ENCODE assay signal across 9 cellular contexts in genomic region chr17:7309628-7310027, GRCh38. TPM values are rescaled to one million over a fixed set of nuclear protein-coding genes. Genes with fewer than 3 reads are reported as not detected.
DNase-seq lines count a peak whose midpoint lies in the region; ATAC-seq lines count a peak whose summit lies in the region.
"Had no signal": no experiment of that assay in that cellular context is flagged by ENCODE, and none has a peak within 500 bp of the region (broad histone marks: within the 10 kb centered on the region; RNA-seq: fewer than 3 reads in every experiment).

No MANE protein-coding gene starts in this region.

- H3K27ac ChIP-seq in iPS-18a (ENCODE audit: low read length) (no peak overlapping the region), stomach smooth muscle (ENCODE audit: low read length) (peak overlapping the region; percentile 95)

- H3K4me3 ChIP-seq in iPS-18a (ENCODE audit: low read length) (peak overlapping the region; percentile 94), stomach smooth muscle (ENCODE audit: low read length in 2 of 2) (no peak overlapping the region)

- peak overlapping the region; percentile 96 for H3K27ac Mint-ChIP-seq in activated naive CD4-positive, alpha-beta T cell treated with anti-CD3 and anti-CD28 coated beads for 36 hours
- H3K27ac Mint-ChIP-seq in activated T-cell treated with anti-CD3 and anti-CD28 coated beads, Interleukin-2, amount 50 U/mL, for 72 hours = peak overlapping the region; percentile 81

- CTCF ChIA-PET in activated naive CD4-positive, alpha-beta T cell treated with anti-CD3 and anti-CD28 coated beads for 36 hours (lab: Charles Lee) = interaction anchor here (1.0 to 1.5 kb wide), 5 partner anchors 11 to 47 kb away, joined by 3 to 4 read pairs (median 3); partner anchors contain the start of gene ACAP1

- H3K36me3 ChIP-seq in iPS-18a (ENCODE audit: control insufficient read depth, low read depth, low read length) = peaks cover 47% of the 10 kb centered on the region
- peaks cover 39 to 43% of the 10 kb centered on the region in 2 donors for H3K36me3 ChIP-seq in stomach smooth muscle (ENCODE audit: control insufficient read depth in 2 of 2, insufficient read depth in 2 of 2, low read length in 2 of 2)

- H3K9me3 Mint-ChIP-seq in activated naive CD4-positive, alpha-beta T cell treated with anti-CD3 and anti-CD28 coated beads for 36 hours = no peaks in the 10 kb centered on the region
- H3K9me3 Mint-ChIP-seq in activated T-cell treated with anti-CD3 and anti-CD28 coated beads, Interleukin-2, amount 50 U/mL, for 72 hours = no peaks in the 10 kb centered on the region

- H3K4me3 Mint-ChIP-seq in activated naive CD4-positive, alpha-beta T cell treated with anti-CD3 and anti-CD28 coated beads for 36 hours = peak overlapping the region; percentile 78
- peak overlapping the region; percentile 85 to 94 for H3K4me3 Mint-ChIP-seq in activated T-cell treated with anti-CD3 and anti-CD28 coated beads, Interleukin-2, amount 50 U/mL, for 72 hours

- ATAC-seq in activated T-cell treated with anti-CD3 and anti-CD28 coated beads, Interleukin-2, amount 50 U/mL, for 72 hours (replicated peaks in 1 of 2) = no peak

- peaks cover 8% of the 10 kb centered on the region for H3K4me1 ChIP-seq in iPS-18a (ENCODE audit: control insufficient read depth, low read depth, low read length)
- peaks cover 39% of the 10 kb centered on the region for H3K4me1 ChIP-seq in stomach smooth muscle (ENCODE audit: control insufficient read depth, insufficient read depth, low read length)

- H3K4me1 Mint-ChIP-seq in activated naive CD4-positive, alpha-beta T cell treated with anti-CD3 and anti-CD28 coated beads for 36 hours (ENCODE audit: low read depth) = peaks cover 57% of the 10 kb centered on the region
- H3K4me1 Mint-ChIP-seq in activated T-cell treated with anti-CD3 and anti-CD28 coated beads, Interleukin-2, amount 50 U/mL, for 72 hours (ENCODE audit: low read depth) = peaks cover 66% of the 10 kb centered on the region

- peaks cover 48% of the 10 kb centered on the region for H3K36me3 Mint-ChIP-seq in activated naive CD4-positive, alpha-beta T cell treated with anti-CD3 and anti-CD28 coated beads for 36 hours (ENCODE audit: low read depth)
- H3K36me3 Mint-ChIP-seq in activated T-cell treated with anti-CD3 and anti-CD28 coated beads, Interleukin-2, amount 50 U/mL, for 72 hours (ENCODE audit: insufficient read depth in 2 of 2) = peaks cover 30 to 38% of the 10 kb centered on the region in 2 donors

- intact Hi-C loops in activated naive CD4-positive, alpha-beta T cell treated with anti-CD3 and anti-CD28 coated beads for 36 hours (cut with micrococcal nuclease) = loop anchor here (2.0 to 5.0 kb wide), 4 partner anchors 175 to 548 kb away; partner anchors contain the start of genes CYB5D1, NAA38, POLR2A and TMEM88

- H3K9ac ChIP-seq in iPS-18a (ENCODE audit: low read length) (no peak overlapping the region), stomach smooth muscle (ENCODE audit: low read length in 2 of 2) (no peak overlapping the region)

- H3K9me3 ChIP-seq in iPS-18a (ENCODE audit: control insufficient read depth, low read depth, low read length) (no peaks in the 10 kb centered on the region), stomach smooth muscle (ENCODE audit: control insufficient read depth in 2 of 2, low read length in 2 of 2) (no peaks in the 10 kb centered on the region)

- no peaks in the 10 kb centered on the region for H3K27me3 ChIP-seq in iPS-18a (ENCODE audit: control insufficient read depth, insufficient read depth, low read length)
- no peaks in the 10 kb centered on the region for H3K27me3 ChIP-seq in stomach smooth muscle (ENCODE audit: control insufficient read depth in 1 of 2, insufficient read depth in 2 of 2, low read length in 2 of 2)

- no peak for DNase-seq in activated naive CD4-positive, alpha-beta T cell treated with anti-CD3 and anti-CD28 coated beads for 36 hours
- DNase-seq in activated naive CD4-positive, alpha-beta T cell treated with anti-CD3 and anti-CD28 coated beads, Interleukin-2, amount 50 U/mL, for 16 hours = no peak
- DNase-seq in activated T-cell treated with anti-CD3 and anti-CD28 coated beads, Interleukin-2, amount 50 U/mL, for 72 hours = no peak
- no peak for DNase-seq in Kasumi-1 (lab: John Stamatoyannopoulos, UW)
- DNase-seq in medulla oblongata (ENCODE audit: extremely low spot score) = no peak
- DNase-seq in NCI-H146 treated with DMSO at 0.1 percent for 48 hours (lab: John Stamatoyannopoulos, UW; ENCODE audit: unreplicated experiment) = no peak

- H3K27me3 Mint-ChIP-seq in activated naive CD4-positive, alpha-beta T cell treated with anti-CD3 and anti-CD28 coated beads for 36 hours (ENCODE audit: low read depth) = no peaks in the 10 kb centered on the region
- no peaks in the 10 kb centered on the region for H3K27me3 Mint-ChIP-seq in activated T-cell treated with anti-CD3 and anti-CD28 coated beads, Interleukin-2, amount 50 U/mL, for 72 hours (ENCODE audit: low read depth)

RNA-seq across cellular contexts. Expression of gene EIF5A, which starts 2.2 kb away (rescaled TPM):
- 100 to 1,000 TPM; 757 to 792 TPM for total RNA-seq in activated naive CD4-positive, alpha-beta T cell treated with anti-CD3 and anti-CD28 coated beads for 36 hours
- 100 to 1,000 TPM; 547 to 594 TPM for total RNA-seq in activated T-cell treated with anti-CD3 and anti-CD28 coated beads, Interleukin-2, amount 50 U/mL, for 72 hours

RNA-seq across cellular contexts. Expression of gene GPS2, which starts 5.5 kb away (rescaled TPM):
- 10 to 100 TPM; 28.2 to 32.2 TPM for total RNA-seq in activated naive CD4-positive, alpha-beta T cell treated with anti-CD3 and anti-CD28 coated beads for 36 hours
- 10 to 100 TPM; 50.5 to 50.7 TPM for total RNA-seq in activated T-cell treated with anti-CD3 and anti-CD28 coated beads, Interleukin-2, amount 50 U/mL, for 72 hours

RNA-seq across cellular contexts. Expression of gene YBX2, which starts 15.2 kb away (rescaled TPM):
- under 1 TPM; 0.45 to 0.52 TPM for total RNA-seq in activated naive CD4-positive, alpha-beta T cell treated with anti-CD3 and anti-CD28 coated beads for 36 hours
- total RNA-seq in activated T-cell treated with anti-CD3 and anti-CD28 coated beads, Interleukin-2, amount 50 U/mL, for 72 hours = 1 to 10 TPM; 3.6 to 9.5 TPM
- total RNA-seq: LHCN-M2 had no signal

RNA-seq across cellular contexts. Expression of gene NEURL4, which starts 19.5 kb away (rescaled TPM):
- total RNA-seq in activated naive CD4-positive, alpha-beta T cell treated with anti-CD3 and anti-CD28 coated beads for 36 hours = 10 to 100 TPM; 21.9 to 22.5 TPM
- 10 to 100 TPM; 35.7 to 37.6 TPM for total RNA-seq in activated T-cell treated with anti-CD3 and anti-CD28 coated beads, Interleukin-2, amount 50 U/mL, for 72 hours

RNA-seq across cellular contexts. Expression of gene ACAP1, which starts 26.7 kb away (rescaled TPM):
- total RNA-seq in activated naive CD4-positive, alpha-beta T cell treated with anti-CD3 and anti-CD28 coated beads for 36 hours = 100 to 1,000 TPM; 309 to 320 TPM
- total RNA-seq in activated T-cell treated with anti-CD3 and anti-CD28 coated beads, Interleukin-2, amount 50 U/mL, for 72 hours = 100 to 1,000 TPM; 690 to 708 TPM
- total RNA-seq: LHCN-M2 had no signal
